ENCODE assay signal across 10 cellular contexts in genomic region chr1:211928222-211928856, GRCh38.
DNase-seq lines count a peak whose midpoint lies in the region; ATAC-seq, FAIRE-seq and TF ChIP-seq lines count a peak whose summit lies in the region.
"Had no signal": no experiment of that assay in that cellular context is flagged by ENCODE, and none has a peak within 500 bp of the region (broad histone marks: within the 10 kb centered on the region; RNA-seq: fewer than 3 reads in every experiment).

No MANE protein-coding gene starts in this region.

- CTCF ChIA-PET in A549 (lab: Yijun Ruan, JAX) = interaction anchor here (0.6 to 2.4 kb wide), 7 partner anchors 11 to 248 kb away, joined by 3 to 18 read pairs (median 3); no protein-coding TSS in a partner anchor

- H3K36me3 ChIP-seq in iPS-20b (ENCODE audit: insufficient read depth, low read depth, low read length) (no peaks in the 10 kb centered on the region), BE2C (no peaks in the 10 kb centered on the region)

- peaks cover 54% of the 10 kb centered on the region for H3K4me1 ChIP-seq in A549
- peaks cover 20% of the 10 kb centered on the region; the same call in 1 of the 2 replicates for H3K4me1 ChIP-seq in iPS-20b (ENCODE audit: insufficient read depth, low read length)
- no peaks in the 10 kb centered on the region for H3K4me1 ChIP-seq in BE2C

- POLR2A ChIA-PET in A549 (lab: Yijun Ruan, JAX) = interaction anchor here (0.8 to 1.5 kb wide), 3 partner anchors 8 to 17 kb away, joined by 3 to 5 read pairs (median 5); no protein-coding TSS in a partner anchor

- TF ChIP-seq EP300 in A549 (IDR thresholded peaks at IDR 0.05) = peak; percentile 40 to 67; a peak in 3 of 5 replicates

- FAIRE-seq in A549 (lab: Jason Lieb, UNC) = no peak
- FAIRE-seq: kidney had no signal

- H3K27me3 ChIP-seq in iPS-20b (ENCODE audit: insufficient read depth, low read length) = no peaks in the 10 kb centered on the region
- H3K27me3 ChIP-seq in BE2C = no peaks in the 10 kb centered on the region

- ATAC-seq in A549 (peak; percentile 36 to 69; a peak in 5 of 6 replicates), HG03442 (IDR thresholded peaks at IDR 0.05; ENCODE audit: unreplicated experiment) (no peak)

- H3K27ac ChIP-seq in A549 (peak overlapping the region; percentile 63 to 85), iPS-20b (ENCODE audit: low read length) (peak overlapping the region; percentile 8)

- TF ChIP-seq CTCF in A549 (IDR thresholded peaks at IDR 0.05) (no peak), LNCaP clone FGC (IDR thresholded peaks at IDR 0.05; ENCODE audit: control insufficient read depth, extremely low read depth, insufficient read depth) (no peak), BE2C (IDR thresholded peaks at IDR 0.05; ENCODE audit: low read depth, low read length) (no peak)

- H3K4me3 ChIP-seq in A549 (no peak overlapping the region), LNCaP clone FGC (ENCODE audit: low read depth, low read length) (no peak overlapping the region), iPS-20b (ENCODE audit: low read length) (peak overlapping the region; percentile 14; the same call in 1 of the 2 replicates), BE2C (ENCODE audit: low read depth, low read length) (no peak overlapping the region)

- H3K9ac ChIP-seq in iPS-20b (ENCODE audit: low read depth, low read length) = peak overlapping the region; percentile 11; the same call in 1 of the 2 replicates

- no peak for TF ChIP-seq POLR2A in A549 (IDR thresholded peaks at IDR 0.05; ENCODE audit: low read length)

- H3K4me2 ChIP-seq in A549 = peak overlapping the region; percentile 65

- DNase-seq in A549 (ENCODE audit: low read depth in 1 of 2, low spot score in 1 of 2) (peak in 1 of 2 experiments; percentile 89), LNCaP clone FGC (ENCODE audit: low read depth) (peak; percentile 90), SKM-1 treated with dmso at 0.1 percent for 144 hours (lab: John Stamatoyannopoulos, UW; ENCODE audit: unreplicated experiment) (peak; percentile 71), Kasumi-1 (lab: John Stamatoyannopoulos, UW) (no peak), BE2C (no peak)
- no peak for DNase-seq in stimulated activated CD4-positive, alpha-beta T cell treated with anti-CD3 and anti-CD28 coated beads, Interleukin-4, amount 100 ng/mL, for 4 hours
- DNase-seq: activated CD4-positive, alpha-beta memory T cell treated with anti-CD3 and anti-CD28 coated beads, Interleukin-2, amount 10 ng/mL, durations not matched to agents 7 days and 5 days; kidney had no signal

- WGBS in A549 (ENCODE audit: missing lambda C conversion rate) = 28% methylated on average over 2 of the region's 2 CpGs

- H3K9me3 ChIP-seq in A549 = no peaks in the 10 kb centered on the region
- no peaks in the 10 kb centered on the region for H3K9me3 ChIP-seq in iPS-20b (ENCODE audit: insufficient read depth, low read depth, low read length)
- H3K9me3 ChIP-seq in BE2C = no peaks in the 10 kb centered on the region

- no peak for TF ChIP-seq RAD21 in A549 (conservative IDR thresholded peaks at IDR 0.05 in 1 of 2, IDR thresholded peaks at IDR 0.05 in 1 of 2)

TF ChIP-seq in A549, 52 proteins besides CTCF, POLR2A, EP300 and RAD21:
- TF ChIP-seq NFE2L2 (conservative IDR thresholded peaks at IDR 0.05; ENCODE audit: low read length) (no peak), MAFK (IDR thresholded peaks at IDR 0.05; ENCODE audit: partially characterized antibody) (peak; percentile 86), CEBPB (IDR thresholded peaks at IDR 0.05) (0 out of 4 replicates have a peak, but pooled peaks of 1 of the 2 experiments have one; percentile 11), SMC3 (IDR thresholded peaks at IDR 0.05) (no peak), E2F6 (IDR thresholded peaks at IDR 0.05; ENCODE audit: borderline replicate concordance, low read depth) (no peak), BHLHE40 (IDR thresholded peaks at IDR 0.05; ENCODE audit: low read depth, low read length) (no peak), JUN (IDR thresholded peaks at IDR 0.05) (peak in 1 of 2 experiments; percentile 44; a peak in 1 of 5 replicates), FOSL2 (IDR thresholded peaks at IDR 0.05) (no peak), FOSL2 (CRISPR knock-in tag; IDR thresholded peaks at IDR 0.05) (peak; percentile 53), GATA3 (IDR thresholded peaks at IDR 0.05; ENCODE audit: borderline replicate concordance) (peak; percentile 80), CHD2 (IDR thresholded peaks at IDR 0.05; ENCODE audit: low read length, partially characterized antibody) (no peak), PHF8 (IDR thresholded peaks at IDR 0.05; ENCODE audit: borderline replicate concordance, low read depth) (no peak), HOXB5 (CRISPR knock-in tag; IDR thresholded peaks at IDR 0.05) (no peak), MYC (IDR thresholded peaks at IDR 0.05; ENCODE audit: borderline replicate concordance, low read length) (no peak), RARB (CRISPR knock-in tag; IDR thresholded peaks at IDR 0.05) (no peak), KDM1A (IDR thresholded peaks at IDR 0.05; ENCODE audit: low read depth) (no peak), HMGXB4 (CRISPR knock-in tag; IDR thresholded peaks at IDR 0.05; ENCODE audit: borderline replicate concordance) (no peak)

Comparison
In these comparisons a context has a peak if more than half of its experiments do, and no peak if none do; other contexts are left out.
1. DNase-seq: peak in LNCaP clone FGC (single experiment) and SKM-1 treated with dmso at 0.1 percent for 144 hours (single experiment); none in stimulated activated CD4-positive, alpha-beta T cell treated with anti-CD3 and anti-CD28 coated beads, Interleukin-4, amount 100 ng/mL, for 4 hours (0 of 2), Kasumi-1 (0 of 2) and BE2C (single experiment).